Comparison of ENCODE assay signal across 1 cellular context in genomic region chr3:124512881-124513609, GRCh38.
TF ChIP-seq lines count a peak whose summit lies in the region.

No MANE protein-coding gene starts in this region.

TF ChIP-seq in HepG2, 621 proteins besides CTCF, POLR2A, EP300 and RAD21 (continued from another document and continues in another):
- no peak for TF ChIP-seq BCL3 (CRISPR knock-in tag; IDR thresholded peaks at IDR 0.05)
- no peak for TF ChIP-seq PHF21A (CRISPR knock-in tag; IDR thresholded peaks at IDR 0.05)
- no peak for TF ChIP-seq MTF1 (CRISPR knock-in tag; IDR thresholded peaks at IDR 0.05)
- no peak for TF ChIP-seq SOX13 (IDR thresholded peaks at IDR 0.05)
- TF ChIP-seq SOX13 (CRISPR knock-in tag; conservative IDR thresholded peaks at IDR 0.05 in 1 of 2, IDR thresholded peaks at IDR 0.05 in 1 of 2), result no peak
- TF ChIP-seq HDAC2 (CRISPR knock-in tag; IDR thresholded peaks at IDR 0.05), result no peak
- TF ChIP-seq FOXA3 (CRISPR knock-in tag; IDR thresholded peaks at IDR 0.05), result peak; percentile 93
- TF ChIP-seq SIN3B (IDR thresholded peaks at IDR 0.05; ENCODE audit: low read length), result no peak
- TF ChIP-seq NRL (CRISPR knock-in tag; IDR thresholded peaks at IDR 0.05; ENCODE audit: borderline replicate concordance), result no peak
- TF ChIP-seq ZMAT5 (CRISPR knock-in tag; IDR thresholded peaks at IDR 0.05; ENCODE audit: borderline replicate concordance, low read depth), result no peak
- TF ChIP-seq TOE1 (CRISPR knock-in tag; IDR thresholded peaks at IDR 0.05), result no peak
- no peak for TF ChIP-seq NR2F6 (IDR thresholded peaks at IDR 0.05)
- 0 out of 2 replicates have a peak, but pooled peaks have one; percentile 47 for TF ChIP-seq NR2F6 (CRISPR knock-in tag; IDR thresholded peaks at IDR 0.05)
- peak; percentile 62 for TF ChIP-seq XRCC5 (optimal IDR thresholded peaks at IDR 0.05; ENCODE audit: low read length)
- no peak for TF ChIP-seq PCBP1 (IDR thresholded peaks at IDR 0.05; ENCODE audit: borderline replicate concordance, low read depth, low read length)
- TF ChIP-seq PITX1 (CRISPR knock-in tag; IDR thresholded peaks at IDR 0.05), result no peak
- TF ChIP-seq ZBTB8A (CRISPR knock-in tag; IDR thresholded peaks at IDR 0.05; ENCODE audit: borderline replicate concordance, low read depth), result no peak
- TF ChIP-seq MAFK (conservative IDR thresholded peaks at IDR 0.05 in 1 of 2, IDR thresholded peaks at IDR 0.05 in 1 of 2; ENCODE audit: low read length in 2 of 2), result peak; percentile 31 to 54; a peak in 3 of 4 replicates
- TF ChIP-seq ATF3 (CRISPR knock-in tag; IDR thresholded peaks at IDR 0.05), result 0 out of 2 replicates have a peak, but pooled peaks have one; percentile 26
- TF ChIP-seq RXRA (CRISPR knock-in tag; IDR thresholded peaks at IDR 0.05), result no peak
- TF ChIP-seq ZEB1 (IDR thresholded peaks at IDR 0.05; ENCODE audit: insufficient replicate concordance, low read depth), result no peak
- TF ChIP-seq RAD51 (IDR thresholded peaks at IDR 0.05; ENCODE audit: borderline replicate concordance), result no peak
- no peak for TF ChIP-seq MBD4 (IDR thresholded peaks at IDR 0.05; ENCODE audit: borderline replicate concordance, low read length)
- TF ChIP-seq ARNTL (CRISPR knock-in tag; IDR thresholded peaks at IDR 0.05), result no peak
- TF ChIP-seq NR2F2 (IDR thresholded peaks at IDR 0.05; ENCODE audit: borderline replicate concordance, low read depth), result no peak
- no peak for TF ChIP-seq ZNF281 (CRISPR knock-in tag; IDR thresholded peaks at IDR 0.05; ENCODE audit: borderline replicate concordance)
- no peak for TF ChIP-seq HNF1A (IDR thresholded peaks at IDR 0.05; ENCODE audit: low read depth)
- no peak for TF ChIP-seq HNF1A (CRISPR knock-in tag; IDR thresholded peaks at IDR 0.05; ENCODE audit: borderline replicate concordance)
- no peak for TF ChIP-seq ZFP36L1 (CRISPR knock-in tag; IDR thresholded peaks at IDR 0.05)
- TF ChIP-seq ZKSCAN5 (CRISPR knock-in tag; IDR thresholded peaks at IDR 0.05), result no peak
- no peak for TF ChIP-seq MYNN (CRISPR knock-in tag; IDR thresholded peaks at IDR 0.05; ENCODE audit: low read depth)
- TF ChIP-seq ZNF331 (CRISPR knock-in tag; IDR thresholded peaks at IDR 0.05), result no peak
- TF ChIP-seq ZNF607 (CRISPR knock-in tag; IDR thresholded peaks at IDR 0.05; ENCODE audit: borderline replicate concordance), result no peak
- TF ChIP-seq KIAA2018 (CRISPR knock-in tag; IDR thresholded peaks at IDR 0.05; ENCODE audit: borderline replicate concordance), result no peak
- TF ChIP-seq FOXP4 (CRISPR knock-in tag; IDR thresholded peaks at IDR 0.05), result 0 out of 2 replicates have a peak, but pooled peaks have one; percentile 30
- no peak for TF ChIP-seq MLX (CRISPR knock-in tag; IDR thresholded peaks at IDR 0.05)
- TF ChIP-seq ZSCAN30 (CRISPR knock-in tag; IDR thresholded peaks at IDR 0.05), result no peak
- TF ChIP-seq KLF16 (CRISPR knock-in tag; IDR thresholded peaks at IDR 0.05), result no peak
- TF ChIP-seq ZNF569 (CRISPR knock-in tag; IDR thresholded peaks at IDR 0.05; ENCODE audit: borderline replicate concordance), result no peak
- TF ChIP-seq SNAI1 (CRISPR knock-in tag; IDR thresholded peaks at IDR 0.05; ENCODE audit: borderline replicate concordance), result no peak
- TF ChIP-seq FOXP1 (IDR thresholded peaks at IDR 0.05), result no peak
- TF ChIP-seq FOXP1 (CRISPR knock-in tag; IDR thresholded peaks at IDR 0.05), result 0 out of 2 replicates have a peak, but pooled peaks have one; percentile 39
- no peak for TF ChIP-seq ZKSCAN8 (CRISPR knock-in tag; IDR thresholded peaks at IDR 0.05; ENCODE audit: borderline replicate concordance)
- TF ChIP-seq SYNCRIP (IDR thresholded peaks at IDR 0.05; ENCODE audit: insufficient read depth, low read depth, low read length), result no peak
